ENCODE assay signal across 1 cellular context in genomic region chr16:50584033-50584722, GRCh38.
TF ChIP-seq lines count a peak whose summit lies in the region.

No MANE protein-coding gene starts in this region.

TF ChIP-seq in GM12878, 131 proteins besides CTCF, POLR2A, EP300 and RAD21 (continued from another document):
- TF ChIP-seq PBX3 (IDR thresholded peaks at IDR 0.05; ENCODE audit: insufficient replicate concordance, low read depth, low read length) (no peak), IRF5 (IDR thresholded peaks at IDR 0.05; ENCODE audit: borderline replicate concordance) (no peak), MEF2A (IDR thresholded peaks at IDR 0.05; ENCODE audit: insufficient read depth, low read depth, low read length) (no peak), KAT2A (conservative IDR thresholded peaks at IDR 0.05; ENCODE audit: control insufficient read depth, low read depth, low read length) (no peak), SRF (IDR thresholded peaks at IDR 0.05; ENCODE audit: low read depth in 2 of 2, low read length in 2 of 2) (no peak), CREB1 (IDR thresholded peaks at IDR 0.05; ENCODE audit: low read depth) (no peak), MXI1 (IDR thresholded peaks at IDR 0.05; ENCODE audit: low read depth, low read length) (no peak), BCLAF1 (IDR thresholded peaks at IDR 0.05) (no peak), SPI1 (IDR thresholded peaks at IDR 0.05; ENCODE audit: borderline replicate concordance, insufficient read depth, low read depth, low read length) (peak; percentile 85), ZNF622 (IDR thresholded peaks at IDR 0.05) (no peak), MYB (IDR thresholded peaks at IDR 0.05; ENCODE audit: borderline replicate concordance, low read depth, low read length) (no peak), DPF2 (IDR thresholded peaks at IDR 0.05) (no peak), JUNB (IDR thresholded peaks at IDR 0.05) (no peak), SREBF1 (IDR thresholded peaks at IDR 0.05; ENCODE audit: low read length) (no peak), RELA (IDR thresholded peaks at IDR 0.05; ENCODE audit: borderline replicate concordance, partially characterized antibody) (no peak), ASH2L (IDR thresholded peaks at IDR 0.05; ENCODE audit: borderline replicate concordance, low read depth) (no peak), E2F4 (IDR thresholded peaks at IDR 0.05; ENCODE audit: low read depth, low read length) (no peak), RCOR1 (conservative IDR thresholded peaks at IDR 0.05; ENCODE audit: low read depth, low read length) (no peak), HDGF (IDR thresholded peaks at IDR 0.05) (no peak)
- TF ChIP-seq, protein P1, sequence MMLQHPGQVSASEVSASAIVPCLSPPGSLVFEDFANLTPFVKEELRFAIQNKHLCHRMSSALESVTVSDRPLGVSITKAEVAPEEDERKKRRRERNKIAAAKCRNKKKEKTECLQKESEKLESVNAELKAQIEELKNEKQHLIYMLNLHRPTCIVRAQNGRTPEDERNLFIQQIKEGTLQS (IDR thresholded peaks at IDR 0.05; ENCODE audit: borderline replicate concordance, extremely low read depth, low read depth, low read length): no peak
- TF ChIP-seq, protein P2, sequence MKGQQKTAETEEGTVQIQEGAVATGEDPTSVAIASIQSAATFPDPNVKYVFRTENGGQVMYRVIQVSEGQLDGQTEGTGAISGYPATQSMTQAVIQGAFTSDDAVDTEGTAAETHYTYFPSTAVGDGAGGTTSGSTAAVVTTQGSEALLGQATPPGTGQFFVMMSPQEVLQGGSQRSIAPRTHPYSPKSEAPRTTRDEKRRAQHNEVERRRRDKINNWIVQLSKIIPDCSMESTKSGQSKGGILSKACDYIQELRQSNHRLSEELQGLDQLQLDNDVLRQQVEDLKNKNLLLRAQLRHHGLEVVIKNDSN (IDR thresholded peaks at IDR 0.05; ENCODE audit: borderline replicate concordance, extremely low read length, insufficient read depth, low read depth, low read length): peak; percentile 70
